In the genomic region with DNA sequence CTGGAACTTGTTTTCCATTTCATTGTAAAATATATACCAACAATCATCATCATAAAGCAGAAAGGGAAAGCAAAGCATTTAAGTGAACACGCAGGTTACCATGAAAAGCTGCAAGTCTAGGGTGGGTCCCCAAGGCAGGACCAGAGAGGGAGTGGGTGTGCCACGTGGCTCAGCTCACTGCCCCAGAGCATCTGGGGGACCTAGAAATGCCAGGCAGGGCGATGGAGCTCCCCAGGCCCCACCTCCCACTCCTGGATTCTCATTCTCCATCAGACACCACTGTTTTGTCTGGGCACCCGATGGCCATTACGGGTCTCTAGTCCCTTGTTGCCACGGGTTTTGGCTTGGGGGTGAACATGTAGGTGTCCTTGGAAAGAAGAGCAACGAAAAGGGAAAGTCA, we compare ENCODE assay signal across 1 cellular context.
TF ChIP-seq lines count a peak whose summit lies in the region.

No MANE protein-coding gene starts in this region.

TF ChIP-seq in neural cell, 6 proteins besides CTCF, POLR2A, EP300 and RAD21:
- TF ChIP-seq, protein P1, sequence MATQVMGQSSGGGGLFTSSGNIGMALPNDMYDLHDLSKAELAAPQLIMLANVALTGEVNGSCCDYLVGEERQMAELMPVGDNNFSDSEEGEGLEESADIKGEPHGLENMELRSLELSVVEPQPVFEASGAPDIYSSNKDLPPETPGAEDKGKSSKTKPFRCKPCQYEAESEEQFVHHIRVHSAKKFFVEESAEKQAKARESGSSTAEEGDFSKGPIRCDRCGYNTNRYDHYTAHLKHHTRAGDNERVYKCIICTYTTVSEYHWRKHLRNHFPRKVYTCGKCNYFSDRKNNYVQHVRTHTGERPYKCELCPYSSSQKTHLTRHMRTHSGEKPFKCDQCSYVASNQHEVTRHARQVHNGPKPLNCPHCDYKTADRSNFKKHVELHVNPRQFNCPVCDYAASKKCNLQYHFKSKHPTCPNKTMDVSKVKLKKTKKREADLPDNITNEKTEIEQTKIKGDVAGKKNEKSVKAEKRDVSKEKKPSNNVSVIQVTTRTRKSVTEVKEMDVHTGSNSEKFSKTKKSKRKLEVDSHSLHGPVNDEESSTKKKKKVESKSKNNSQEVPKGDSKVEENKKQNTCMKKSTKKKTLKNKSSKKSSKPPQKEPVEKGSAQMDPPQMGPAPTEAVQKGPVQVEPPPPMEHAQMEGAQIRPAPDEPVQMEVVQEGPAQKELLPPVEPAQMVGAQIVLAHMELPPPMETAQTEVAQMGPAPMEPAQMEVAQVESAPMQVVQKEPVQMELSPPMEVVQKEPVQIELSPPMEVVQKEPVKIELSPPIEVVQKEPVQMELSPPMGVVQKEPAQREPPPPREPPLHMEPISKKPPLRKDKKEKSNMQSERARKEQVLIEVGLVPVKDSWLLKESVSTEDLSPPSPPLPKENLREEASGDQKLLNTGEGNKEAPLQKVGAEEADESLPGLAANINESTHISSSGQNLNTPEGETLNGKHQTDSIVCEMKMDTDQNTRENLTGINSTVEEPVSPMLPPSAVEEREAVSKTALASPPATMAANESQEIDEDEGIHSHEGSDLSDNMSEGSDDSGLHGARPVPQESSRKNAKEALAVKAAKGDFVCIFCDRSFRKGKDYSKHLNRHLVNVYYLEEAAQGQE (IDR thresholded peaks at IDR 0.05; ENCODE audit: borderline replicate concordance), result no peak
- TF ChIP-seq EZH2 (IDR thresholded peaks at IDR 0.05; ENCODE audit: borderline replicate concordance, insufficient read depth, low read length, poor library complexity, severe bottlenecking), result no peak
- no peak for TF ChIP-seq TAF1 (IDR thresholded peaks at IDR 0.05; ENCODE audit: low read depth)
- no peak for TF ChIP-seq MXI1 (conservative IDR thresholded peaks at IDR 0.05; ENCODE audit: poor library complexity, severe bottlenecking)
